ENCODE assay signal across 8 cellular contexts in genomic region chr19:37317403-37318209, GRCh38. TPM values are rescaled to one million over a fixed set of nuclear protein-coding genes. Genes with fewer than 3 reads are reported as not detected.
DNase-seq lines count a peak whose midpoint lies in the region; ATAC-seq and TF ChIP-seq lines count a peak whose summit lies in the region.

No MANE protein-coding gene starts in this region.

- H3K4me3 Mint-ChIP-seq in dendritic cell treated with granulocyte-macrophage colony-stimulating factor and Interleukin-4, amounts not matched to agents 40 ng/mL and 50 ng/mL, for 4 days, result peak overlapping the region; percentile 96

- H3K4me3 ChIP-seq in left lung, result peak overlapping the region; percentile 65 to 87

- H3K27ac Mint-ChIP-seq in dendritic cell treated with granulocyte-macrophage colony-stimulating factor and Interleukin-4, amounts not matched to agents 40 ng/mL and 50 ng/mL, for 4 days, result peak overlapping the region; percentile 95

- H3K4me1 Mint-ChIP-seq in dendritic cell treated with granulocyte-macrophage colony-stimulating factor and Interleukin-4, amounts not matched to agents 40 ng/mL and 50 ng/mL, for 4 days (ENCODE audit: low read depth), result peaks cover 27% of the 10 kb centered on the region

- peak in 1 of 2 donors; percentile 28 for TF ChIP-seq CTCF in left lung (IDR thresholded peaks at IDR 0.05)

- H3K4me1 ChIP-seq in left lung, result peaks cover 5 to 25% of the 10 kb centered on the region in 2 donors

- peaks cover 10% of the 10 kb centered on the region for H3K27me3 Mint-ChIP-seq in dendritic cell treated with granulocyte-macrophage colony-stimulating factor and Interleukin-4, amounts not matched to agents 40 ng/mL and 50 ng/mL, for 4 days

- H3K36me3 Mint-ChIP-seq in dendritic cell treated with granulocyte-macrophage colony-stimulating factor and Interleukin-4, amounts not matched to agents 40 ng/mL and 50 ng/mL, for 4 days (ENCODE audit: low read depth), result peaks cover 45% of the 10 kb centered on the region

- peaks cover 57% of the 10 kb centered on the region for H3K9me3 Mint-ChIP-seq in dendritic cell treated with granulocyte-macrophage colony-stimulating factor and Interleukin-4, amounts not matched to agents 40 ng/mL and 50 ng/mL, for 4 days

- DNase-seq in C1 segment of cervical spinal cord (lab: John Stamatoyannopoulos, UW), result peak; percentile 59 to 99 (median 95)
- DNase-seq in NCI-H526 treated with DMSO at 0.1 percent for 48 hours (lab: John Stamatoyannopoulos, UW), result peak; percentile 97
- peak; percentile 87 for DNase-seq in activated CD4-positive, alpha-beta T cell treated with anti-CD3 and anti-CD28 coated beads, Interleukin-2, amount 50 U/mL, for 1 hour
- DNase-seq in left lung, result peak; percentile 94 to 95
- peak; percentile 79 to 87 for DNase-seq in stimulated activated CD4-positive, alpha-beta T cell treated with anti-CD3 and anti-CD28 coated beads, Interleukin-2, amount 100 ng/mL, for 48 hours

- H3K36me3 ChIP-seq in left lung, result peaks cover 0 to 11% of the 10 kb centered on the region in 2 donors

- intact Hi-C loops in dendritic cell treated with granulocyte-macrophage colony-stimulating factor and Interleukin-4, amounts not matched to agents 40 ng/mL and 50 ng/mL, for 4 days (cut with micrococcal nuclease), result loop anchor here (1.0 to 2.0 kb wide), 2 partner anchors 17 to 53 kb away; partner anchors contain the start of gene ZNF527
- intact Hi-C loops in left lung (cut with DNase I), result no loop called here

- ATAC-seq in GM19324 (IDR thresholded peaks at IDR 0.05; ENCODE audit: low FRiP score, unreplicated experiment) (peak; percentile 98), HG03469 (IDR thresholded peaks at IDR 0.05; ENCODE audit: unreplicated experiment) (peak; percentile 90), left lung (peak; percentile 98)

- H3K27ac ChIP-seq in left lung, result peak overlapping the region; percentile 88

- peaks cover 0 to 24% of the 10 kb centered on the region in 2 donors for H3K9me3 ChIP-seq in left lung

- no peaks in the 10 kb centered on the region for H3K27me3 ChIP-seq in left lung

RNA-seq across cellular contexts. Expression of gene ZNF527, which starts 53.3 kb away (rescaled TPM):
- total RNA-seq in left lung, result 1 to 10 TPM; 4.3 to 5.4 TPM

Comparison
In these comparisons a context has a peak if more than half of its experiments do, and no peak if none do; other contexts are left out.
1. Peak in every context shown above with its lines: DNase-seq, ATAC-seq, H3K4me3 ChIP-seq and H3K27ac ChIP-seq.